Comparison of ENCODE assay signal across 1 cellular context in genomic region chr15:56733131-56734012, GRCh38.
A peak's percentile ranks its signal among the peaks of the same experiment; 100 is the strongest.
TF ChIP-seq lines count a peak whose summit lies in the region.

Gene ZNF280D, minus strand, starts transcription at chr15:56733509. Its CDS starts 26,400 bp downstream, at chr15:56707109.

TF ChIP-seq in K562, 482 proteins besides CTCF, POLR2A, EP300 and RAD21 (continued from another document and continues in another):
- TF ChIP-seq ZNF407 (IDR thresholded peaks at IDR 0.05; ENCODE audit: low read depth) = no peak
- no peak for TF ChIP-seq ZNF696 (CRISPR knock-in tag; conservative IDR thresholded peaks at IDR 0.05)
- TF ChIP-seq ATF7 (IDR thresholded peaks at IDR 0.05) = peak; percentile 67
- TF ChIP-seq SAFB (IDR thresholded peaks at IDR 0.05; ENCODE audit: borderline replicate concordance, low read depth, low read length) = peak; percentile 49; the same call in 1 of the 2 replicates
- TF ChIP-seq ZNF354B (CRISPR knock-in tag; IDR thresholded peaks at IDR 0.05) = peak; percentile 58; the same call in 1 of the 2 replicates
- TF ChIP-seq ZKSCAN8 (CRISPR knock-in tag; IDR thresholded peaks at IDR 0.05) = peak; percentile 77; the same call in 1 of the 2 replicates
- no peak for TF ChIP-seq FOS (IDR thresholded peaks at IDR 0.05; ENCODE audit: extremely low read depth, insufficient read length)
- TF ChIP-seq ZEB2 (IDR thresholded peaks at IDR 0.05) = no peak
- TF ChIP-seq MED1 (CRISPR knock-in tag; IDR thresholded peaks at IDR 0.05; ENCODE audit: borderline replicate concordance) = peak; percentile 95
- TF ChIP-seq GTF2B (IDR thresholded peaks at IDR 0.05; ENCODE audit: extremely low read depth, insufficient read length) = no peak
- TF ChIP-seq GATAD2B (IDR thresholded peaks at IDR 0.05; ENCODE audit: borderline replicate concordance) = peak; percentile 60; the same call in 1 of the 2 replicates
- TF ChIP-seq ZNF561 (CRISPR knock-in tag; conservative IDR thresholded peaks at IDR 0.05) = no peak
- TF ChIP-seq PHF20 (IDR thresholded peaks at IDR 0.05; ENCODE audit: partially characterized antibody) = no peak
- no peak for TF ChIP-seq ZNF780A (CRISPR knock-in tag; IDR thresholded peaks at IDR 0.05)
- peak; percentile 75; the same call in 1 of the 2 replicates for TF ChIP-seq ZC3H4 (CRISPR knock-in tag; IDR thresholded peaks at IDR 0.05; ENCODE audit: borderline replicate concordance)
- TF ChIP-seq LEF1 (IDR thresholded peaks at IDR 0.05) = no peak
- no peak for TF ChIP-seq BRF2 (IDR thresholded peaks at IDR 0.05; ENCODE audit: borderline replicate concordance, insufficient read depth, insufficient read length)
- TF ChIP-seq SIRT6 (IDR thresholded peaks at IDR 0.05; ENCODE audit: low read depth, low read length) = no peak
- TF ChIP-seq ZNF134 (CRISPR knock-in tag; conservative IDR thresholded peaks at IDR 0.05) = peak; percentile 52; the same call in 1 of the 2 replicates
- no peak for TF ChIP-seq MAFK (IDR thresholded peaks at IDR 0.05; ENCODE audit: low read length)
- TF ChIP-seq CGGBP1 (CRISPR knock-in tag; IDR thresholded peaks at IDR 0.05) = peak; percentile 20; the same call in 1 of the 2 replicates
- no peak for TF ChIP-seq TSHZ1 (CRISPR knock-in tag; IDR thresholded peaks at IDR 0.05)
- TF ChIP-seq GABPB1 (CRISPR knock-in tag; IDR thresholded peaks at IDR 0.05) = peak; percentile 86
- no peak for TF ChIP-seq COPS2 (conservative IDR thresholded peaks at IDR 0.05)
- TF ChIP-seq ARHGAP35 (IDR thresholded peaks at IDR 0.05; ENCODE audit: partially characterized antibody) = peak; percentile 52
- no peak for TF ChIP-seq ELK1 (CRISPR knock-in tag; IDR thresholded peaks at IDR 0.05)
- no peak for TF ChIP-seq CBX2 (IDR thresholded peaks at IDR 0.05; ENCODE audit: insufficient read depth, low read length, poor library complexity, severe bottlenecking)
- peak; percentile 79; the same call in 1 of the 2 replicates for TF ChIP-seq GATAD2A (IDR thresholded peaks at IDR 0.05)
- peak; percentile 85 for TF ChIP-seq ATF6 (CRISPR knock-in tag; IDR thresholded peaks at IDR 0.05)
- peak; percentile 68; the same call in 1 of the 2 replicates for TF ChIP-seq GTF2F1 (IDR thresholded peaks at IDR 0.05; ENCODE audit: low read depth, low read length)
- no peak for TF ChIP-seq CEBPZ (IDR thresholded peaks at IDR 0.05; ENCODE audit: borderline replicate concordance, low read depth, low read length)
- TF ChIP-seq SRSF3 (IDR thresholded peaks at IDR 0.05; ENCODE audit: insufficient read depth, low read length) = no peak
- peak; percentile 85 for TF ChIP-seq HMGN3 (IDR thresholded peaks at IDR 0.05; ENCODE audit: borderline replicate concordance, extremely low read depth, insufficient read length, low read depth, low read length)
